17 cellular contexts compared by ENCODE assay signal in the genomic region with DNA sequence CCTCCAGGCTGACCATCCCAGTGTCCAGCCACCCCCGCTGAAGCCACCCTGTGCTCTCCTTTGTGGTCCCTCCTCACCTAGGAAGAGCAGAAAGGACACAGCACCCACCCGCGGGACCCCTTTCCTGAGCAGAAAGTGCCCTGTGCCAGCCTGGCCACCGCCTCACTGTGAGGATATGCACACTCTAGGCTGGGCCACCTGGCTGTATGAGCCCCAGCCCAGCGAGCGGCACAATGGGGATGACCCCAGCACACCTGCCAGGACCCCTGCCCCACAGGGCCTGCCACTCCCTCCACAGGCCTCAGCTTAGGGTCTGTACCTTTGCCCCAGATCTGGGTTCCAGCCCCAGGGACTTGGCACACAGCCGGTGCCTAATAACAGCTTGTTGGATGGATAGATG. TPM values are rescaled to one million over a fixed set of nuclear protein-coding genes. Genes with fewer than 3 reads are reported as not detected.
DNase-seq lines count a peak whose midpoint lies in the region; ATAC-seq, FAIRE-seq and TF ChIP-seq lines count a peak whose summit lies in the region.
"Had no signal": no experiment of that assay in that cellular context is flagged by ENCODE, and none has a peak within 500 bp of the region (broad histone marks: within the 10 kb centered on the region; RNA-seq: fewer than 3 reads in every experiment).

No MANE protein-coding gene starts in this region.

- DNase-seq in activated effector memory CD4-positive, alpha-beta T cell treated with anti-CD3 and anti-CD28 coated beads, Interleukin-2, amount 50 U/mL, for 16 hours = peak; percentile 51
- DNase-seq in activated effector memory CD4-positive, alpha-beta T cell treated with Interleukin-2 at 50 U/mL for 16 hours = no peak
- no peak for DNase-seq in natural killer cell treated with Interleukin-12 subunit alpha and Interleukin-12 subunit beta and Interleukin-15 and Interleukin-18, amount 100 ng/mL, for 72 hours (ENCODE audit: low spot score)
- DNase-seq in GM03348 (ENCODE audit: low spot score) (no peak), colonic mucosa (no peak), D721Med (ENCODE audit: insufficient read length, low spot score) (no peak)
- DNase-seq: AML-193, DMS 273 treated with DMSO at 0.1 percent for 48 hours, KG1, NCI-H1105 treated with DMSO at 0.1 percent for 48 hours, NCI-H187, NCI-H2107, NCI-H226, SHP77 treated with DMSO at 0.1 percent for 48 hours had no signal

- no peak overlapping the region for H3K4me3 Mint-ChIP-seq in dendritic cell treated with granulocyte-macrophage colony-stimulating factor and Interleukin-4, amounts not matched to agents 40 ng/mL and 50 ng/mL, for 4 days
- no peak overlapping the region for H3K4me3 Mint-ChIP-seq in natural killer cell treated with Interleukin-12 subunit alpha and Interleukin-12 subunit beta and Interleukin-15 and Interleukin-18, amount 100 ng/mL, for 72 hours

- no peak overlapping the region for H3K9ac ChIP-seq in colonic mucosa (ENCODE audit: low read depth in 2 of 2, low read length in 2 of 2)

- H3K9me3 Mint-ChIP-seq in dendritic cell treated with granulocyte-macrophage colony-stimulating factor and Interleukin-4, amounts not matched to agents 40 ng/mL and 50 ng/mL, for 4 days = no peaks in the 10 kb centered on the region
- H3K9me3 Mint-ChIP-seq in natural killer cell treated with Interleukin-12 subunit alpha and Interleukin-12 subunit beta and Interleukin-15 and Interleukin-18, amount 100 ng/mL, for 72 hours = no peaks in the 10 kb centered on the region

- FAIRE-seq in D721Med (lab: Jason Lieb, UNC) = no peak
- FAIRE-seq: G401.6 had no signal

- no peak for ATAC-seq in natural killer cell treated with Interleukin-12 subunit alpha and Interleukin-12 subunit beta and Interleukin-15 and Interleukin-18, amount 100 ng/mL, for 72 hours

- no peaks in the 10 kb centered on the region for H3K36me3 ChIP-seq in colonic mucosa
- H3K36me3 ChIP-seq: HAP-1 had no signal

- intact Hi-C loops in dendritic cell treated with granulocyte-macrophage colony-stimulating factor and Interleukin-4, amounts not matched to agents 40 ng/mL and 50 ng/mL, for 4 days (cut with micrococcal nuclease) = no loop called here
- intact Hi-C loops in colonic mucosa (cut with DNase I) = no loop called here

- H3K27me3 ChIP-seq in colonic mucosa = no peaks in the 10 kb centered on the region

- TF ChIP-seq CTCF in colonic mucosa (IDR thresholded peaks at IDR 0.05) (no peak), D721Med (IDR thresholded peaks at IDR 0.05; ENCODE audit: insufficient read depth, missing control alignments) (no peak)

- no peaks in the 10 kb centered on the region for H3K36me3 Mint-ChIP-seq in dendritic cell treated with granulocyte-macrophage colony-stimulating factor and Interleukin-4, amounts not matched to agents 40 ng/mL and 50 ng/mL, for 4 days (ENCODE audit: low read depth)
- H3K36me3 Mint-ChIP-seq in natural killer cell treated with Interleukin-12 subunit alpha and Interleukin-12 subunit beta and Interleukin-15 and Interleukin-18, amount 100 ng/mL, for 72 hours = peaks cover 2% of the 10 kb centered on the region

- no peak overlapping the region for H3K4me3 ChIP-seq in colonic mucosa
- H3K4me3 ChIP-seq: HAP-1 had no signal

- H3K4me1 Mint-ChIP-seq in dendritic cell treated with granulocyte-macrophage colony-stimulating factor and Interleukin-4, amounts not matched to agents 40 ng/mL and 50 ng/mL, for 4 days (ENCODE audit: low read depth) = peaks cover 94% of the 10 kb centered on the region
- peaks cover 51 to 61% of the 10 kb centered on the region in 2 donors for H3K4me1 Mint-ChIP-seq in natural killer cell treated with Interleukin-12 subunit alpha and Interleukin-12 subunit beta and Interleukin-15 and Interleukin-18, amount 100 ng/mL, for 72 hours (ENCODE audit: low read depth in 2 of 2)

- peaks cover 2% of the 10 kb centered on the region for H3K27me3 Mint-ChIP-seq in dendritic cell treated with granulocyte-macrophage colony-stimulating factor and Interleukin-4, amounts not matched to agents 40 ng/mL and 50 ng/mL, for 4 days
- no peaks in the 10 kb centered on the region for H3K27me3 Mint-ChIP-seq in natural killer cell treated with Interleukin-12 subunit alpha and Interleukin-12 subunit beta and Interleukin-15 and Interleukin-18, amount 100 ng/mL, for 72 hours

- no peaks in the 10 kb centered on the region for H3K9me3 ChIP-seq in colonic mucosa
- H3K9me3 ChIP-seq: HAP-1 had no signal

- peak overlapping the region; percentile 99 for H3K27ac Mint-ChIP-seq in dendritic cell treated with granulocyte-macrophage colony-stimulating factor and Interleukin-4, amounts not matched to agents 40 ng/mL and 50 ng/mL, for 4 days
- peak overlapping the region; percentile 98 to 99 for H3K27ac Mint-ChIP-seq in natural killer cell treated with Interleukin-12 subunit alpha and Interleukin-12 subunit beta and Interleukin-15 and Interleukin-18, amount 100 ng/mL, for 72 hours

- no peak overlapping the region for H3K27ac ChIP-seq in colonic mucosa

- H3K4me1 ChIP-seq in colonic mucosa = no peaks in the 10 kb centered on the region

RNA-seq across cellular contexts. Expression of gene FURIN, which starts 47.9 kb away (rescaled TPM):
- 100 to 1,000 TPM; 528 to 679 TPM for total RNA-seq in natural killer cell treated with Interleukin-12 subunit alpha and Interleukin-12 subunit beta and Interleukin-15 and Interleukin-18, amount 100 ng/mL, for 72 hours
- total RNA-seq in colonic mucosa = 10 to 100 TPM; 72.3 to 82.5 TPM

Comparison
In these comparisons a context has a peak if more than half of its experiments do, and no peak if none do; other contexts are left out.
1. RNA of gene FURIN, which starts 47.9 kb away (total RNA-seq): 528 to 679 TPM in natural killer cell treated with Interleukin-12 subunit alpha and Interleukin-12 subunit beta and Interleukin-15 and Interleukin-18, amount 100 ng/mL, for 72 hours; 72.3 to 82.5 TPM in colonic mucosa; every median in the first group is over 4 times any median in the second.